In genomic region chr11:122900803-122901202, GRCh38 we compare ENCODE assay signal across 25 cellular contexts. TPM values are rescaled to one million over a fixed set of nuclear protein-coding genes. Genes with fewer than 3 reads are reported as not detected.
DNase-seq lines count a peak whose midpoint lies in the region; FAIRE-seq and TF ChIP-seq lines count a peak whose summit lies in the region.
"Had no signal": no experiment of that assay in that cellular context is flagged by ENCODE, and none has a peak within 500 bp of the region (broad histone marks: within the 10 kb centered on the region; RNA-seq: fewer than 3 reads in every experiment).

No MANE protein-coding gene starts in this region.

- POLR2A ChIA-PET in GM10248 (lab: Yijun Ruan, JAX) = no interaction called here

- no peak for TF ChIP-seq POLR2A in NB4 (IDR thresholded peaks at IDR 0.05; ENCODE audit: extremely low read depth, insufficient read length)

- no peaks in the 10 kb centered on the region for H3K79me2 ChIP-seq in astrocyte (ENCODE audit: insufficient read depth, low read length)

- H2AFZ ChIP-seq in astrocyte (ENCODE audit: low read depth, low read length) = no peak overlapping the region
- H2AFZ ChIP-seq: neural progenitor cell had no signal

- H3K9me3 Mint-ChIP-seq in astrocyte (ENCODE audit: unreplicated experiment) = no peaks in the 10 kb centered on the region
- H3K9me3 Mint-ChIP-seq: activated CD4-positive, alpha-beta memory T cell treated with anti-CD3 and anti-CD28 coated beads, Interleukin-2, amount 10 ng/mL, durations not matched to agents 7 days and 5 days; activated T-helper 2 cell treated with anti-CD3 and anti-CD28 coated beads, Interferon-gamma antibody, Interleukin-2, Interleukin-4, amounts not matched to agents 10 μg/mL and 5 μg/mL and 100 μg/mL, durations not matched to agents 14 hours and 24 hours and 36 hours; IgD-negative memory B cell; neural progenitor cell had no signal

- FAIRE-seq in astrocyte (lab: Jason Lieb, UNC) = no peak
- FAIRE-seq: D721Med, G401.6, GM12891 had no signal

- H3K4me3 Mint-ChIP-seq in astrocyte (ENCODE audit: unreplicated experiment) = no peak overlapping the region
- H3K4me3 Mint-ChIP-seq: activated CD4-positive, alpha-beta memory T cell treated with anti-CD3 and anti-CD28 coated beads, Interleukin-2, amount 10 ng/mL, durations not matched to agents 7 days and 5 days; IgD-negative memory B cell; neural progenitor cell had no signal

- H3K36me3 ChIP-seq in astrocyte (ENCODE audit: insufficient read depth, low read length) = no peaks in the 10 kb centered on the region
- H3K36me3 ChIP-seq: BLaER1 treated with 17β-estradiol and CSF1 and Interleukin-3, amounts not matched to agents 10 nM and 100 nM; left lung; neural progenitor cell; thoracic aorta had no signal

- DNase-seq in AG10803 (ENCODE audit: low read depth) (peak; percentile 54), GM10248 (ENCODE audit: extremely low spot score) (peak; percentile 20), NB4 (ENCODE audit: low read depth) (peak; percentile 29), astrocyte (ENCODE audit: low read depth) (peak; percentile 69), NCI-H510A (lab: John Stamatoyannopoulos, UW) (no peak), SHP77 treated with DMSO at 0.1 percent for 48 hours (lab: John Stamatoyannopoulos, UW) (no peak), GM19240 (ENCODE audit: insufficient read length, low spot score) (no peak)
- DNase-seq: activated CD4-positive, alpha-beta memory T cell treated with anti-CD3 and anti-CD28 coated beads, Interleukin-2, amount 10 ng/mL, durations not matched to agents 7 days and 5 days; amygdala; effector CD4-positive, alpha-beta T cell; glutamatergic neuron; left lung; NK-92 treated with Interleukin-12 subunit alpha and Interleukin-12 subunit beta, amount 100 ng/mL, for 24 hours; spleen; stimulated activated CD8-positive, alpha-beta memory T cell treated with anti-CD3 and anti-CD28 coated beads, Interleukin-4, amount 100 ng/mL, for 48 hours had no signal

- H3K9ac ChIP-seq in astrocyte (ENCODE audit: low read length) = no peak overlapping the region
- H3K9ac ChIP-seq: BLaER1 treated with 17β-estradiol and CSF1 and Interleukin-3, amounts not matched to agents 10 nM and 100 nM; neural progenitor cell had no signal

- H3K4me2 ChIP-seq in astrocyte (ENCODE audit: low read length) = no peak overlapping the region
- H3K4me2 ChIP-seq: BLaER1 treated with 17β-estradiol and CSF1 and Interleukin-3, amounts not matched to agents 10 nM and 100 nM; neural progenitor cell had no signal

- no peaks in the 10 kb centered on the region for H3K9me3 ChIP-seq in astrocyte (ENCODE audit: insufficient read depth, low read depth, low read length)
- H3K9me3 ChIP-seq: esophagus muscularis mucosa, left lung, spleen, thoracic aorta had no signal

- peaks cover 2% of the 10 kb centered on the region for H3K27me3 Mint-ChIP-seq in astrocyte (ENCODE audit: low read depth, unreplicated experiment)
- H3K27me3 Mint-ChIP-seq: activated CD4-positive, alpha-beta memory T cell treated with anti-CD3 and anti-CD28 coated beads, Interleukin-2, amount 10 ng/mL, durations not matched to agents 7 days and 5 days; IgD-negative memory B cell had no signal

- peaks cover 6% of the 10 kb centered on the region for H3K4me1 ChIP-seq in astrocyte (ENCODE audit: insufficient read depth, low read length)
- H3K4me1 ChIP-seq: left lung, neural progenitor cell had no signal

- H3K36me3 Mint-ChIP-seq in astrocyte (ENCODE audit: low read depth, unreplicated experiment) = peaks cover 13% of the 10 kb centered on the region
- H3K36me3 Mint-ChIP-seq: neural progenitor cell had no signal

- CTCF ChIA-PET in GM10248 (lab: Yijun Ruan, JAX) = interaction anchor here (1.5 kb wide), 1 partner anchor 18 kb away, joined by 4 read pairs; the partner anchor contains the start of gene JHY

- no peak overlapping the region for H3K27ac Mint-ChIP-seq in astrocyte (ENCODE audit: unreplicated experiment)
- H3K27ac Mint-ChIP-seq: activated CD4-positive, alpha-beta memory T cell treated with anti-CD3 and anti-CD28 coated beads, Interleukin-2, amount 10 ng/mL, durations not matched to agents 7 days and 5 days; activated T-helper 2 cell treated with anti-CD3 and anti-CD28 coated beads, Interferon-gamma antibody, Interleukin-2, Interleukin-4, amounts not matched to agents 10 μg/mL and 5 μg/mL and 100 μg/mL, durations not matched to agents 14 hours and 24 hours and 36 hours; IgD-negative memory B cell; neural progenitor cell had no signal

- TF ChIP-seq CTCF in AG10803 (conservative IDR thresholded peaks at IDR 0.05; ENCODE audit: low read length) (no peak), GM10248 (IDR thresholded peaks at IDR 0.05; ENCODE audit: control extremely low read depth, extremely low read depth, low read depth, missing control alignments) (no peak), NB4 (IDR thresholded peaks at IDR 0.05; ENCODE audit: low read depth, low read length) (no peak), astrocyte (IDR thresholded peaks at IDR 0.05; ENCODE audit: insufficient read depth, low read depth, low read length) (no peak)

- H3K27me3 ChIP-seq in astrocyte (ENCODE audit: insufficient read depth, low read length) = no peaks in the 10 kb centered on the region
- H3K27me3 ChIP-seq: BLaER1 treated with 17β-estradiol and CSF1 and Interleukin-3, amounts not matched to agents 10 nM and 100 nM; esophagus muscularis mucosa; left lung; neural progenitor cell; spleen had no signal

- H3K4me1 Mint-ChIP-seq in astrocyte (ENCODE audit: low read depth, unreplicated experiment) = no peaks in the 10 kb centered on the region

- H3K4me3 ChIP-seq in AG10803 (ENCODE audit: low read length) = no peak overlapping the region
- no peak overlapping the region for H3K4me3 ChIP-seq in NB4 (ENCODE audit: low read depth, low read length)
- no peak overlapping the region for H3K4me3 ChIP-seq in astrocyte (ENCODE audit: insufficient read depth, low read depth, low read length)
- H3K4me3 ChIP-seq: BLaER1 treated with 17β-estradiol and CSF1 and Interleukin-3, amounts not matched to agents 10 nM and 100 nM; esophagus muscularis mucosa; left lung; neural progenitor cell; spleen; thoracic aorta had no signal

- no peak overlapping the region for H3K27ac ChIP-seq in astrocyte (ENCODE audit: low read depth, low read length)
- H3K27ac ChIP-seq: BLaER1 treated with 17β-estradiol and CSF1 and Interleukin-3, amounts not matched to agents 10 nM and 100 nM; esophagus muscularis mucosa; left lung; neural progenitor cell; RWPE1; spleen; thoracic aorta had no signal

- no peaks in the 10 kb centered on the region for H4K20me1 ChIP-seq in astrocyte (ENCODE audit: insufficient read depth, low read length)
- H4K20me1 ChIP-seq: BLaER1 treated with 17β-estradiol and CSF1 and Interleukin-3, amounts not matched to agents 10 nM and 100 nM had no signal

RNA-seq across cellular contexts. Expression of gene JHY, which starts 18.2 kb away (rescaled TPM):
- total RNA-seq in astrocyte = 2.7 and 3.9 TPM in 2 replicates

Comparison
In these comparisons a context has a peak if more than half of its experiments do, and no peak if none do; other contexts are left out.
1. DNase-seq: peak in AG10803 (single experiment), GM10248 (single experiment), NB4 (single experiment) and astrocyte (single experiment); none in NCI-H510A (single experiment), SHP77 treated with DMSO at 0.1 percent for 48 hours (single experiment) and GM19240 (single experiment).